Comparison of ENCODE assay signal across 24 cellular contexts in the genomic region with DNA sequence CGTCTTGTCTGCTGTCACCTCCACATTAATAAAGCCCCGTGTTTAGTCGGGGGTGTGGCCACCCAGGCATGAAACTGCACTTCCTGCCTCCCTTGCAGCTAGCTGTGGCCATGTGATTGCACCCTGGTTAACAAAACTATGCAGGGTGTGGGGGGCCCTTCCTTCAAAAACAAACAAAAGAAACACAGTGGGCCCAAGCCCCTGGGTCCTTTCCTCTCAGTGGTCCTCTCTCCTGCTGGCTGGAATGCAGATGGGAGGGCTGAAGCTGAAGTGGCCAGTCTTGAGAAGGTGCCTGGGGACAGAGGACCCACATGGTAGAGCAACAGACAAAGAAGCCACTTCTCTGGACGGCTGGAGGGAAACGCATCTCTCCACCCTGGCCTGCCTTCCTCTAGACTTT. TPM values are rescaled to one million over a fixed set of nuclear protein-coding genes. Genes with fewer than 3 reads are reported as not detected.
"Had no signal": no experiment of that assay in that cellular context is flagged by ENCODE, and none has a peak within 500 bp of the region (broad histone marks: within the 10 kb centered on the region; RNA-seq: fewer than 3 reads in every experiment).

No MANE protein-coding gene starts in this region.

- H3K4me3 ChIP-seq: colonic mucosa, esophagus squamous epithelium, gastrocnemius medialis, heart right ventricle, left lung, lower lobe of right lung had no signal

- H3K27me3 ChIP-seq: colonic mucosa had no signal

- H3K4me1 Mint-ChIP-seq: endodermal cell had no signal

- H3K9me3 ChIP-seq: colonic mucosa, esophagus squamous epithelium, gastrocnemius medialis, lower lobe of right lung had no signal

- H3K4me1 ChIP-seq: colonic mucosa, gastrocnemius medialis had no signal

- H3K9me3 Mint-ChIP-seq: dendritic cell treated with granulocyte-macrophage colony-stimulating factor and Interleukin-4, amounts not matched to agents 40 ng/mL and 50 ng/mL, for 4 days; effector memory CD8-positive, alpha-beta T cell had no signal

- H3K4me3 Mint-ChIP-seq: dendritic cell treated with granulocyte-macrophage colony-stimulating factor and Interleukin-4, amounts not matched to agents 40 ng/mL and 50 ng/mL, for 4 days; effector memory CD8-positive, alpha-beta T cell; endodermal cell had no signal

- H3K36me3 ChIP-seq: colonic mucosa, esophagus squamous epithelium, gastrocnemius medialis, heart right ventricle, left lung, lower lobe of right lung had no signal

- H3K27ac ChIP-seq: colonic mucosa, epithelial cell of prostate, esophagus squamous epithelium, gastrocnemius medialis, heart right ventricle, left lung, lower lobe of right lung had no signal

- H3K27ac Mint-ChIP-seq: dendritic cell treated with granulocyte-macrophage colony-stimulating factor and Interleukin-4, amounts not matched to agents 40 ng/mL and 50 ng/mL, for 4 days; effector memory CD8-positive, alpha-beta T cell; endodermal cell had no signal

- DNase-seq: colonic mucosa; cortex of kidney; effector CD8-positive, alpha-beta T cell; effector memory CD8-positive, alpha-beta T cell; endodermal cell; erythroblast; esophagus squamous epithelium; foreskin fibroblast; foreskin melanocyte; gastrocnemius medialis; glutamatergic neuron; head of caudate nucleus; heart right ventricle; hippocampal formation; left cardiac atrium; left lung; left ventricle myocardium superior; lower lobe of right lung; mesendoderm; midbrain had no signal

RNA-seq across cellular contexts. Expression of gene FOXF1, which starts 38.0 kb away (rescaled TPM):
- total RNA-seq: endodermal cell, kidney epithelial cell had no signal
- polyA plus RNA-seq: keratinocyte had no signal
